12 cellular contexts compared by ENCODE assay signal in genomic region chr20:31496761-31497295, GRCh38. TPM values are rescaled to one million over a fixed set of nuclear protein-coding genes. Genes with fewer than 3 reads are reported as not detected.
A peak's percentile ranks its signal among the peaks of the same experiment; 100 is the strongest.
DNase-seq lines count a peak whose midpoint lies in the region; ATAC-seq and TF ChIP-seq lines count a peak whose summit lies in the region.
"Had no signal": no experiment of that assay in that cellular context is flagged by ENCODE, and none has a peak within 500 bp of the region (broad histone marks: within the 10 kb centered on the region; RNA-seq: fewer than 3 reads in every experiment).

No MANE protein-coding gene starts in this region.

- H3K4me1 Mint-ChIP-seq in stimulated activated effector memory CD8-positive, alpha-beta T cell treated with anti-CD3 and anti-CD28 coated beads, Interleukin-12 subunit alpha, Interleukin-12 subunit beta, amount 100 ng/mL, for 72 hours, result no peaks in the 10 kb centered on the region
- H3K4me1 Mint-ChIP-seq: activated CD8-positive, alpha-beta memory T cell treated with anti-CD3 and anti-CD28 coated beads, Interleukin-2, amount 10 ng/mL, durations not matched to agents 7 days and 5 days had no signal

- no peaks in the 10 kb centered on the region for H3K9me3 ChIP-seq in ascending aorta

- H3K27me3 ChIP-seq in ascending aorta, result no peaks in the 10 kb centered on the region
- H3K27me3 ChIP-seq: cardiac muscle cell had no signal

- ATAC-seq in left lobe of liver (peak; percentile 43), HG02588 (IDR thresholded peaks at IDR 0.05; ENCODE audit: unreplicated experiment) (no peak)
- no peak for ATAC-seq in stimulated activated effector memory CD8-positive, alpha-beta T cell treated with anti-CD3 and anti-CD28 coated beads, Interleukin-12 subunit alpha, Interleukin-12 subunit beta, amount 100 ng/mL, for 72 hours
- ATAC-seq: activated CD8-positive, alpha-beta memory T cell treated with anti-CD3 and anti-CD28 coated beads, Interleukin-2, amount 10 ng/mL, durations not matched to agents 7 days and 5 days had no signal

- H3K4me1 ChIP-seq in ascending aorta, result peaks cover 0 to 18% of the 10 kb centered on the region in 2 donors

- H3K36me3 ChIP-seq in ascending aorta, result no peaks in the 10 kb centered on the region
- H3K36me3 ChIP-seq: cardiac muscle cell had no signal

- H3K27ac ChIP-seq in ascending aorta, result peak overlapping the region; percentile 59 to 86
- H3K27ac ChIP-seq in temporal lobe (ENCODE audit: low read depth, low read length), result peak overlapping the region; percentile 12
- H3K27ac ChIP-seq: cardiac muscle cell, HL-60 had no signal

- H3K4me3 ChIP-seq in ascending aorta, result peak overlapping the region; percentile 26 to 48
- H3K4me3 ChIP-seq: cardiac muscle cell had no signal

- TF ChIP-seq CTCF in ascending aorta (IDR thresholded peaks at IDR 0.05), result no peak

- H3K27ac Mint-ChIP-seq in stimulated activated effector memory CD8-positive, alpha-beta T cell treated with anti-CD3 and anti-CD28 coated beads, Interleukin-12 subunit alpha, Interleukin-12 subunit beta, amount 100 ng/mL, for 72 hours, result no peak overlapping the region
- H3K27ac Mint-ChIP-seq: activated CD8-positive, alpha-beta memory T cell treated with anti-CD3 and anti-CD28 coated beads, Interleukin-2, amount 10 ng/mL, durations not matched to agents 7 days and 5 days had no signal

- DNase-seq in GOT3 (lab: John Stamatoyannopoulos, UW) (peak; percentile 82), ascending aorta (ENCODE audit: low spot score in 2 of 2) (peak in 1 of 2 donors; percentile 93), left lobe of liver (ENCODE audit: low spot score) (no peak), SIG-M5 (lab: John Stamatoyannopoulos, UW) (no peak), H4 (ENCODE audit: low spot score) (no peak)
- no peak for DNase-seq in stimulated activated effector memory CD8-positive, alpha-beta T cell treated with anti-CD3 and anti-CD28 coated beads, Interleukin-12 subunit alpha, Interleukin-12 subunit beta, amount 100 ng/mL, for 72 hours (ENCODE audit: low spot score in 2 of 2)
- DNase-seq: activated CD8-positive, alpha-beta memory T cell treated with anti-CD3 and anti-CD28 coated beads, Interleukin-2, amount 10 ng/mL, durations not matched to agents 7 days and 5 days had no signal

- intact Hi-C loops in ascending aorta (cut with DNase I), result loop anchor here (1.0 kb wide), 1 partner anchor 22 kb away; the partner anchor contains the start of genes DEFB124 and REM1

- no peaks in the 10 kb centered on the region for H3K36me3 Mint-ChIP-seq in stimulated activated effector memory CD8-positive, alpha-beta T cell treated with anti-CD3 and anti-CD28 coated beads, Interleukin-12 subunit alpha, Interleukin-12 subunit beta, amount 100 ng/mL, for 72 hours
- H3K36me3 Mint-ChIP-seq: activated CD8-positive, alpha-beta memory T cell treated with anti-CD3 and anti-CD28 coated beads, Interleukin-2, amount 10 ng/mL, durations not matched to agents 7 days and 5 days had no signal

- H3K4me3 Mint-ChIP-seq in stimulated activated effector memory CD8-positive, alpha-beta T cell treated with anti-CD3 and anti-CD28 coated beads, Interleukin-12 subunit alpha, Interleukin-12 subunit beta, amount 100 ng/mL, for 72 hours, result no peak overlapping the region
- H3K4me3 Mint-ChIP-seq: activated CD8-positive, alpha-beta memory T cell treated with anti-CD3 and anti-CD28 coated beads, Interleukin-2, amount 10 ng/mL, durations not matched to agents 7 days and 5 days had no signal

- no peaks in the 10 kb centered on the region for H3K9me3 Mint-ChIP-seq in stimulated activated effector memory CD8-positive, alpha-beta T cell treated with anti-CD3 and anti-CD28 coated beads, Interleukin-12 subunit alpha, Interleukin-12 subunit beta, amount 100 ng/mL, for 72 hours

RNA-seq across cellular contexts. Expression of gene HM13, which starts 17.4 kb away (rescaled TPM):
- 84.9 TPM for total RNA-seq in ascending aorta
- total RNA-seq in left lobe of liver, result 147 TPM
- 25.8 TPM for total RNA-seq in temporal lobe
- total RNA-seq in H4 (2014; rRNA removed; shearing (Covaris generic)), result 72.4 and 109 TPM in 2 replicates

RNA-seq across cellular contexts. Expression of gene REM1, which starts 21.7 kb away (rescaled TPM):
- total RNA-seq in ascending aorta (31.0 TPM), left lobe of liver (not detected), temporal lobe (not detected)
- not detected in 2 replicates for total RNA-seq in H4 (2014; rRNA removed; shearing (Covaris generic))
- total RNA-seq: activated CD8-positive, alpha-beta memory T cell treated with anti-CD3 and anti-CD28 coated beads, Interleukin-2, amount 10 ng/mL, durations not matched to agents 7 days and 5 days; cardiac muscle cell; G401 had no signal

RNA-seq across cellular contexts. Expression of gene DEFB124, which starts 21.9 kb away (rescaled TPM):
- not detected for total RNA-seq in ascending aorta
- not detected for total RNA-seq in left lobe of liver
- total RNA-seq in temporal lobe, result not detected
- not detected in 2 replicates for total RNA-seq in H4 (2014; rRNA removed; shearing (Covaris generic))
- total RNA-seq: activated CD8-positive, alpha-beta memory T cell treated with anti-CD3 and anti-CD28 coated beads, Interleukin-2, amount 10 ng/mL, durations not matched to agents 7 days and 5 days; cardiac muscle cell; G401 had no signal

RNA-seq across cellular contexts. Expression of gene DEFB123, which starts 56.4 kb away (rescaled TPM):
- total RNA-seq in ascending aorta (not detected), left lobe of liver (not detected), temporal lobe (not detected)
- not detected in 2 replicates for total RNA-seq in H4 (2014; rRNA removed; shearing (Covaris generic))
- total RNA-seq: activated CD8-positive, alpha-beta memory T cell treated with anti-CD3 and anti-CD28 coated beads, Interleukin-2, amount 10 ng/mL, durations not matched to agents 7 days and 5 days; cardiac muscle cell; G401 had no signal

Comparison
In these comparisons a context has a peak if more than half of its experiments do, and no peak if none do; other contexts are left out.
1. RNA of gene REM1, which starts 21.7 kb away (total RNA-seq): 31.0 TPM in ascending aorta (single experiment); not detected in left lobe of liver (single experiment), not detected in temporal lobe (single experiment) and not detected in H4; every median in the first group is over 10 times any median in the second.